In genomic region chr7:145543245-145543644, GRCh38 we compare ENCODE assay signal across 28 cellular contexts.
"Had no signal": no experiment of that assay in that cellular context is flagged by ENCODE, and none has a peak within 500 bp of the region (broad histone marks: within the 10 kb centered on the region; RNA-seq: fewer than 3 reads in every experiment).

No MANE protein-coding gene starts in this region.

- FAIRE-seq: bronchial epithelial cell, TTC549 had no signal

- H3K36me3 ChIP-seq: ascending aorta, SJSA1 had no signal

- H3K4me3 ChIP-seq: ascending aorta, body of pancreas, SJSA1 had no signal

- H3K27ac ChIP-seq: ascending aorta, body of pancreas, SJSA1 had no signal

- H3K4me1 ChIP-seq: ascending aorta, body of pancreas, SJSA1 had no signal

- DNase-seq: activated B cell treated with CpG ODN at 0.5 μM for 24 hours; activated CD4-positive, alpha-beta T cell treated with anti-CD3 and anti-CD28 coated beads for 1 hour; activated CD4-positive, alpha-beta T cell treated with anti-CD3 and anti-CD28 coated beads, Interleukin-2, amount 10 ng/mL, durations not matched to agents 24 days and 14 days; activated CD4-positive, alpha-beta T cell treated with anti-CD3 and anti-CD28 coated beads, Interleukin-2, amount 50 U/mL, for 48 hours; activated CD8-positive, alpha-beta memory T cell treated with anti-CD3 and anti-CD28 coated beads, Interleukin-2, amount 10 ng/mL, durations not matched to agents 7 days and 5 days; activated effector memory CD4-positive, alpha-beta T cell treated with Interleukin-2 at 50 U/mL for 16 hours; activated naive CD4-positive, alpha-beta T cell; activated naive CD8-positive, alpha-beta T cell treated with anti-CD3 and anti-CD28 coated beads, Interleukin-2, amount 50 U/mL, for 24 hours; activated T-cell treated with anti-CD3 and anti-CD28 coated beads, Interleukin-2, amount 50 U/mL, for 24 hours; amniotic stem cell; body of pancreas; cortex of kidney; NCI-H1048; NCI-H146; NCI-H2029; NCI-H510A treated with DMSO at 0.1 percent for 48 hours; NK-92 treated with Interleukin-12 subunit alpha and Interleukin-12 subunit beta, amount 100 ng/mL, for 24 hours; RPMI8226; T-cell; T-helper 2 cell; T1000 had no signal

- H3K27me3 ChIP-seq: ascending aorta, body of pancreas, SJSA1 had no signal

- ATAC-seq: activated CD8-positive, alpha-beta memory T cell treated with anti-CD3 and anti-CD28 coated beads, Interleukin-2, amount 10 ng/mL, durations not matched to agents 7 days and 5 days; activated naive CD8-positive, alpha-beta T cell treated with anti-CD3 and anti-CD28 coated beads, Interleukin-2, amount 50 U/mL, for 24 hours; body of pancreas; Panc1; Right ventricle myocardium inferior; SK-N-SH treated with all-trans-retinoic acid at 6 μM for 48 hours; T-cell had no signal

- H3K9me3 ChIP-seq: ascending aorta, body of pancreas had no signal
